Comparison of ENCODE assay signal across 14 cellular contexts in the genomic region with DNA sequence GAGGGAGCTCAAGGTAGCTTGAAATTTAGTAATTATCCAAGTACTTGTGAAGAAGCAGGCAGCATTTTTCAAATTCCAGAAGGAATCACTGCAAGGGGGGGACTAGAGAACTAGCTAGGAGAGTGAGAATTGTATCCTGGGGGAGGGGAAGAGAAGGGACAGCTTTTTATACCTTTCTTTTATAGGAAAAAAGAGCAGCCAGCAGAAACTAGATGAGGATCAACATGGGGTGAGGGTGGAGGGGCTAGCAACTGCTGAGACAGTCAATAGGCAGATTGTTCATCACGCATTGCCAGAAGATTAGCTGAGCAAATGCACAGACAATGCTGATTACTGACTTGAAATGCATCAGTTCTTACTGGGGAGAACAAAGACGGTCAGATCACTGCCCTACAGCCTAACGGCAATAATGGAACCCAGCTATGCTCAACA.
A peak's percentile ranks its signal among the peaks of the same experiment; 100 is the strongest.
DNase-seq lines count a peak whose midpoint lies in the region; ATAC-seq, FAIRE-seq and TF ChIP-seq lines count a peak whose summit lies in the region.
"Had no signal": no experiment of that assay in that cellular context is flagged by ENCODE, and none has a peak within 500 bp of the region (broad histone marks: within the 10 kb centered on the region; RNA-seq: fewer than 3 reads in every experiment).

No MANE protein-coding gene starts in this region.

- H3K9me2 ChIP-seq in neural cell (ENCODE audit: insufficient read depth, low read length): no peaks in the 10 kb centered on the region
- no peaks in the 10 kb centered on the region for H3K9me2 ChIP-seq in PC-3 (replicated peaks; ENCODE audit: low read length)

- TF ChIP-seq EP300 in neural cell (conservative IDR thresholded peaks at IDR 0.05; ENCODE audit: poor library complexity, severe bottlenecking): no peak

- TF ChIP-seq CTCF in D721Med (IDR thresholded peaks at IDR 0.05; ENCODE audit: insufficient read depth, missing control alignments) (no peak), neural cell (IDR thresholded peaks at IDR 0.05; ENCODE audit: poor library complexity, severe bottlenecking) (no peak), CD14-positive monocyte (IDR thresholded peaks at IDR 0.05) (no peak), PC-3 (conservative IDR thresholded peaks at IDR 0.05; ENCODE audit: low read depth, low read length) (no peak)

- H3K4me1 Mint-ChIP-seq in CD14-positive monocyte: peaks cover 22% of the 10 kb centered on the region

- peaks cover 0 to 2% (median 0%) of the 10 kb centered on the region in 3 donors for H3K27me3 Mint-ChIP-seq in CD14-positive monocyte (ENCODE audit: low read depth in 3 of 3)

- H3K9me3 ChIP-seq in ectodermal cell (ENCODE audit: control insufficient read depth, low read length): no peaks in the 10 kb centered on the region
- no peaks in the 10 kb centered on the region for H3K9me3 ChIP-seq in neural cell (ENCODE audit: low read length)
- H3K9me3 ChIP-seq in PC-3 (ENCODE audit: low read length): no peaks in the 10 kb centered on the region
- H3K9me3 ChIP-seq: thoracic aorta had no signal

- no peak overlapping the region for H3K4me3 Mint-ChIP-seq in CD14-positive monocyte

- peak overlapping the region; percentile 95 for H3K27ac ChIP-seq in ectodermal cell (ENCODE audit: insufficient read depth, low read depth, low read length, poor library complexity, severe bottlenecking)
- peak overlapping the region; percentile 45 for H3K27ac ChIP-seq in neural cell (ENCODE audit: low read length)
- no peak overlapping the region for H3K27ac ChIP-seq in PC-3 (ENCODE audit: low read length)
- H3K27ac ChIP-seq: C4-2B, thoracic aorta had no signal

- TF ChIP-seq RAD21 in neural cell (conservative IDR thresholded peaks at IDR 0.05): peak; percentile 27

- peak; percentile 84 for FAIRE-seq in D721Med (lab: Jason Lieb, UNC)

- WGBS in ectodermal cell, 2 experiments: 0 to 1% methylated on average over 3 of the region's 3 CpGs

- no TSS peak for BruUV-seq in PC-3 (replicated peaks; lab: Mats Ljungman, UMichigan)

- H3K27ac Mint-ChIP-seq in CD14-positive monocyte: no peak overlapping the region

- H4K20me1 ChIP-seq in neural cell (ENCODE audit: insufficient read depth): no peaks in the 10 kb centered on the region
- H4K20me1 ChIP-seq in PC-3 (ENCODE audit: low read length): no peaks in the 10 kb centered on the region

- H3K36me3 Mint-ChIP-seq in CD14-positive monocyte: no peaks in the 10 kb centered on the region

- H3K4me1 ChIP-seq in ectodermal cell (ENCODE audit: control insufficient read depth, insufficient read depth, low read length): peaks cover 43% of the 10 kb centered on the region
- H3K4me1 ChIP-seq in PC-3 (ENCODE audit: insufficient read depth, low read length): no peaks in the 10 kb centered on the region

- DNase-seq in D721Med (ENCODE audit: insufficient read length, low spot score): no peak
- DNase-seq in NCI-H146 treated with DMSO at 0.1 percent for 48 hours (lab: John Stamatoyannopoulos, UW; ENCODE audit: unreplicated experiment): peak; percentile 87
- DNase-seq in activated CD4-positive, alpha-beta T cell treated with anti-CD3 and anti-CD28 coated beads for 1 hour: no peak
- no peak for DNase-seq in CD14-positive monocyte (ENCODE audit: low spot score)
- no peak for DNase-seq in PC-3
- DNase-seq: activated CD4-positive, alpha-beta T cell treated with anti-CD3 and anti-CD28 coated beads, Interleukin-2, amount 50 U/mL, for 48 hours; activated effector memory CD4-positive, alpha-beta T cell treated with Interleukin-2 at 50 U/mL for 16 hours; NCI-H446 treated with DMSO at 0.1 percent for 48 hours; SW 1271 had no signal

- no peaks in the 10 kb centered on the region for H3K36me3 ChIP-seq in ectodermal cell (ENCODE audit: control insufficient read depth, insufficient read depth, low read length)
- H3K36me3 ChIP-seq in neural cell (ENCODE audit: insufficient read depth, low read length): no peaks in the 10 kb centered on the region
- H3K36me3 ChIP-seq in PC-3 (ENCODE audit: low read depth, low read length): no peaks in the 10 kb centered on the region
- H3K36me3 ChIP-seq: thoracic aorta had no signal

- ATAC-seq in PC-3: no peak
- ATAC-seq in HG03520 (IDR thresholded peaks at IDR 0.05; ENCODE audit: unreplicated experiment): no peak

- intact Hi-C loops in CD14-positive monocyte (cut with micrococcal nuclease) (no loop called here), PC-3 (cut with micrococcal nuclease) (no loop called here)

- peak overlapping the region; percentile 42 for H2AFZ ChIP-seq in neural cell (ENCODE audit: low read depth, low read length)
- H2AFZ ChIP-seq in PC-3 (ENCODE audit: low read length): no peak overlapping the region

- peaks cover 6% of the 10 kb centered on the region for H3F3A ChIP-seq in neural cell (ENCODE audit: insufficient read depth, low read length, poor library complexity, severe bottlenecking)
- no peaks in the 10 kb centered on the region for H3F3A ChIP-seq in PC-3 (ENCODE audit: low read length, unreplicated experiment)

- no peaks in the 10 kb centered on the region for H3K79me2 ChIP-seq in neural cell (replicated peaks; ENCODE audit: insufficient read depth, low read length)
- H3K79me2 ChIP-seq in PC-3 (ENCODE audit: low read length): no peaks in the 10 kb centered on the region

- CTCF ChIA-PET in PC-3 (lab: Charles Lee): no interaction called here

- H3K4me3 ChIP-seq in ectodermal cell (ENCODE audit: insufficient read depth, low read depth, low read length): no peak overlapping the region
- peak overlapping the region; percentile 11 for H3K4me3 ChIP-seq in neural cell (ENCODE audit: low read length)
- no peak overlapping the region for H3K4me3 ChIP-seq in PC-3 (ENCODE audit: low read length)
- H3K4me3 ChIP-seq: thoracic aorta had no signal

- POLR2A ChIA-PET in PC-3 (lab: Charles Lee; ENCODE audit: unreplicated experiment): no interaction called here

- H3K9ac ChIP-seq in neural cell (ENCODE audit: low read length) (peak overlapping the region; percentile 24), PC-3 (ENCODE audit: low read length) (no peak overlapping the region)

- peaks cover 0 to 3% (median 0%) of the 10 kb centered on the region in 7 donors for H3K9me3 Mint-ChIP-seq in CD14-positive monocyte

- H3K27me3 ChIP-seq in ectodermal cell (ENCODE audit: control insufficient read depth, insufficient read depth, low read length, poor library complexity, severe bottlenecking) (no peaks in the 10 kb centered on the region), neural cell (ENCODE audit: insufficient read depth, low read depth, low read length) (no peaks in the 10 kb centered on the region), PC-3 (ENCODE audit: low read length) (no peaks in the 10 kb centered on the region)

- H3K4me2 ChIP-seq in neural cell (ENCODE audit: low read length) (peak overlapping the region; percentile 33), PC-3 (ENCODE audit: low read length) (no peak overlapping the region)

TF ChIP-seq in neural cell, 6 proteins besides CTCF, POLR2A, EP300 and RAD21:
- no peak for TF ChIP-seq MXI1 (conservative IDR thresholded peaks at IDR 0.05; ENCODE audit: poor library complexity, severe bottlenecking)
- peak; percentile 17 for TF ChIP-seq SMC3 (conservative IDR thresholded peaks at IDR 0.05; ENCODE audit: poor library complexity)
- no peak for TF ChIP-seq EZH2 (IDR thresholded peaks at IDR 0.05; ENCODE audit: borderline replicate concordance, insufficient read depth, low read length, poor library complexity, severe bottlenecking)
- TF ChIP-seq, protein P1, sequence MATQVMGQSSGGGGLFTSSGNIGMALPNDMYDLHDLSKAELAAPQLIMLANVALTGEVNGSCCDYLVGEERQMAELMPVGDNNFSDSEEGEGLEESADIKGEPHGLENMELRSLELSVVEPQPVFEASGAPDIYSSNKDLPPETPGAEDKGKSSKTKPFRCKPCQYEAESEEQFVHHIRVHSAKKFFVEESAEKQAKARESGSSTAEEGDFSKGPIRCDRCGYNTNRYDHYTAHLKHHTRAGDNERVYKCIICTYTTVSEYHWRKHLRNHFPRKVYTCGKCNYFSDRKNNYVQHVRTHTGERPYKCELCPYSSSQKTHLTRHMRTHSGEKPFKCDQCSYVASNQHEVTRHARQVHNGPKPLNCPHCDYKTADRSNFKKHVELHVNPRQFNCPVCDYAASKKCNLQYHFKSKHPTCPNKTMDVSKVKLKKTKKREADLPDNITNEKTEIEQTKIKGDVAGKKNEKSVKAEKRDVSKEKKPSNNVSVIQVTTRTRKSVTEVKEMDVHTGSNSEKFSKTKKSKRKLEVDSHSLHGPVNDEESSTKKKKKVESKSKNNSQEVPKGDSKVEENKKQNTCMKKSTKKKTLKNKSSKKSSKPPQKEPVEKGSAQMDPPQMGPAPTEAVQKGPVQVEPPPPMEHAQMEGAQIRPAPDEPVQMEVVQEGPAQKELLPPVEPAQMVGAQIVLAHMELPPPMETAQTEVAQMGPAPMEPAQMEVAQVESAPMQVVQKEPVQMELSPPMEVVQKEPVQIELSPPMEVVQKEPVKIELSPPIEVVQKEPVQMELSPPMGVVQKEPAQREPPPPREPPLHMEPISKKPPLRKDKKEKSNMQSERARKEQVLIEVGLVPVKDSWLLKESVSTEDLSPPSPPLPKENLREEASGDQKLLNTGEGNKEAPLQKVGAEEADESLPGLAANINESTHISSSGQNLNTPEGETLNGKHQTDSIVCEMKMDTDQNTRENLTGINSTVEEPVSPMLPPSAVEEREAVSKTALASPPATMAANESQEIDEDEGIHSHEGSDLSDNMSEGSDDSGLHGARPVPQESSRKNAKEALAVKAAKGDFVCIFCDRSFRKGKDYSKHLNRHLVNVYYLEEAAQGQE (IDR thresholded peaks at IDR 0.05; ENCODE audit: borderline replicate concordance): no peak
